8 cellular contexts compared by ENCODE assay signal in genomic region chr5:139272471-139273321, GRCh38. TPM values are rescaled to one million over a fixed set of nuclear protein-coding genes. Genes with fewer than 3 reads are reported as not detected.
A peak's percentile ranks its signal among the peaks of the same experiment; 100 is the strongest.
DNase-seq lines count a peak whose midpoint lies in the region; ATAC-seq, FAIRE-seq and TF ChIP-seq lines count a peak whose summit lies in the region.

No MANE protein-coding gene starts in this region.

- H3K9ac ChIP-seq in mucosa of stomach (ENCODE audit: low read length): peak overlapping the region; percentile 38

- peak; percentile 19 for DNase-seq in activated gamma-delta T cell treated with Interleukin-2 at 50 U/mL for 16 hours
- no peak for DNase-seq in activated gamma-delta T cell (lab: John Stamatoyannopoulos, UW)
- DNase-seq in OCI-M1 (lab: John Stamatoyannopoulos, UW): peak; percentile 66
- peak; percentile 55 for DNase-seq in bronchial epithelial cell (ENCODE audit: low read depth)
- no peak for DNase-seq in NCI-H524 (lab: John Stamatoyannopoulos, UW)
- DNase-seq in globus pallidus (ENCODE audit: low spot score): no peak

- peaks cover 7% of the 10 kb centered on the region for H3K36me3 ChIP-seq in bronchial epithelial cell (ENCODE audit: control insufficient read depth, insufficient read depth, low read length)
- H3K36me3 ChIP-seq in mucosa of stomach (ENCODE audit: control insufficient read depth, insufficient read depth, low read length): no peaks in the 10 kb centered on the region

- no peaks in the 10 kb centered on the region for H3K9me3 ChIP-seq in mucosa of stomach (ENCODE audit: control insufficient read depth, low read length)

- H3K4me3 ChIP-seq in bronchial epithelial cell (ENCODE audit: low read depth, low read length): no peak overlapping the region
- peak overlapping the region; percentile 3 for H3K4me3 ChIP-seq in mucosa of stomach (ENCODE audit: low read length)

- H3K27me3 ChIP-seq in bronchial epithelial cell (ENCODE audit: control insufficient read depth, insufficient read depth, low read length) (no peaks in the 10 kb centered on the region), mucosa of stomach (ENCODE audit: control insufficient read depth, insufficient read depth, low read length) (no peaks in the 10 kb centered on the region)

- H3K4me1 ChIP-seq in mucosa of stomach (ENCODE audit: control insufficient read depth, insufficient read depth, low read length): peaks cover 42% of the 10 kb centered on the region

- FAIRE-seq in bronchial epithelial cell (lab: Jason Lieb, UNC): no peak

- no peak for ATAC-seq in HG02678 (IDR thresholded peaks at IDR 0.05; ENCODE audit: unreplicated experiment)

- no peak for TF ChIP-seq CTCF in bronchial epithelial cell (IDR thresholded peaks at IDR 0.05; ENCODE audit: insufficient read depth, low read length, severe bottlenecking)

RNA-seq across cellular contexts. Expression of gene MATR3, which starts 20.8 kb away (rescaled TPM):
- total RNA-seq in bronchial epithelial cell: 171 and 173 TPM in 2 replicates

Comparison
In these comparisons a context has a peak if more than half of its experiments do, and no peak if none do; other contexts are left out.
1. DNase-seq: peak in activated gamma-delta T cell treated with Interleukin-2 at 50 U/mL for 16 hours (single experiment), OCI-M1 (single experiment) and bronchial epithelial cell (single experiment); none in activated gamma-delta T cell (single experiment), NCI-H524 (0 of 2) and globus pallidus (single experiment).